ENCODE assay signal across 9 cellular contexts in genomic region chr9:109118802-109119438, GRCh38. TPM values are rescaled to one million over a fixed set of nuclear protein-coding genes. Genes with fewer than 3 reads are reported as not detected.
DNase-seq lines count a peak whose midpoint lies in the region; ATAC-seq, FAIRE-seq and TF ChIP-seq lines count a peak whose summit lies in the region.
"Had no signal": no experiment of that assay in that cellular context is flagged by ENCODE, and none has a peak within 500 bp of the region (broad histone marks: within the 10 kb centered on the region; RNA-seq: fewer than 3 reads in every experiment).

No MANE protein-coding gene starts in this region.

- no peaks in the 10 kb centered on the region for H3K27me3 Mint-ChIP-seq in CD14-positive monocyte (ENCODE audit: low read depth in 3 of 3)
- no peaks in the 10 kb centered on the region for H3K27me3 Mint-ChIP-seq in stimulated activated naive CD8-positive, alpha-beta T cell treated with anti-CD3 and anti-CD28 coated beads, Interleukin-15, amount 100 ng/mL, for 72 hours

- H3K4me3 Mint-ChIP-seq in CD14-positive monocyte: peak overlapping the region; percentile 87 to 89
- peak overlapping the region; percentile 91 to 94 for H3K4me3 Mint-ChIP-seq in stimulated activated naive CD8-positive, alpha-beta T cell treated with anti-CD3 and anti-CD28 coated beads, Interleukin-15, amount 100 ng/mL, for 72 hours

- H3K9me3 ChIP-seq in kidney (ENCODE audit: control insufficient read depth in 1 of 2, low read length in 2 of 2): no peaks in the 10 kb centered on the region

- TF ChIP-seq CTCF in CD14-positive monocyte (IDR thresholded peaks at IDR 0.05): no peak
- TF ChIP-seq CTCF in astrocyte of the cerebellum (IDR thresholded peaks at IDR 0.05; ENCODE audit: low read depth, low read length, missing control alignments): no peak
- TF ChIP-seq CTCF in kidney (IDR thresholded peaks at IDR 0.05; ENCODE audit: borderline replicate concordance, extremely low read depth, insufficient read depth): no peak

- H3K4me1 Mint-ChIP-seq in CD14-positive monocyte: peaks cover 59% of the 10 kb centered on the region
- peaks cover 56% of the 10 kb centered on the region for H3K4me1 Mint-ChIP-seq in stimulated activated naive CD8-positive, alpha-beta T cell treated with anti-CD3 and anti-CD28 coated beads, Interleukin-15, amount 100 ng/mL, for 72 hours

- intact Hi-C loops in CD14-positive monocyte (cut with micrococcal nuclease): loop anchor here in 1 of 2 donors (10.0 kb wide), 1 partner anchor 104 kb away; the partner anchor contains the start of gene CTNNAL1
- intact Hi-C loops in kidney (cut with DNase I): no loop called here

- no peak for DNase-seq in CD14-positive monocyte (ENCODE audit: low spot score)
- peak; percentile 26 for DNase-seq in KBM-7
- DNase-seq in astrocyte of the cerebellum (ENCODE audit: low read depth): no peak
- DNase-seq in kidney: peak; percentile 84
- DNase-seq in stimulated activated naive CD8-positive, alpha-beta T cell treated with anti-CD3 and anti-CD28 coated beads, Interleukin-15, amount 100 ng/mL, for 72 hours: no peak
- DNase-seq in T1000 (lab: John Stamatoyannopoulos, UW): no peak
- no peak for DNase-seq in foreskin melanocyte

- in situ Hi-C loops in KBM-7 (cut with MboI; ENCODE audit: low pct_unique_long_range_greater_than_20kb, low sequenced_read_pairs) (no loop called here), astrocyte of the cerebellum (cut with HindIII; ENCODE audit: low sequenced_read_pairs) (no loop called here)

- peaks cover 20 to 23% of the 10 kb centered on the region in 2 donors for H3K4me1 ChIP-seq in kidney (ENCODE audit: control insufficient read depth in 1 of 2, insufficient read depth in 1 of 2, low read depth in 1 of 2, low read length in 2 of 2)

- no peak for ATAC-seq in stimulated activated naive CD8-positive, alpha-beta T cell treated with anti-CD3 and anti-CD28 coated beads, Interleukin-15, amount 100 ng/mL, for 72 hours
- no peak for ATAC-seq in GM18870 (IDR thresholded peaks at IDR 0.05; ENCODE audit: unreplicated experiment)

- H3K9ac ChIP-seq in kidney (ENCODE audit: low read length in 2 of 2): peak overlapping the region; percentile 44 to 90

- H3K36me3 ChIP-seq in kidney (ENCODE audit: control insufficient read depth in 1 of 2, insufficient read depth in 2 of 2, low read length in 2 of 2): no peaks in the 10 kb centered on the region

- peak overlapping the region; percentile 81 to 92 for H3K27ac ChIP-seq in kidney (ENCODE audit: low read depth in 2 of 2, low read length in 2 of 2)

- no peak for FAIRE-seq in kidney (lab: Jason Lieb, UNC)

- H3K36me3 Mint-ChIP-seq in CD14-positive monocyte: peaks cover 4% of the 10 kb centered on the region in 2 donors

- H3K4me3 ChIP-seq in astrocyte of the cerebellum (ENCODE audit: low read depth, low read length) (peak overlapping the region; percentile 64), kidney (ENCODE audit: low read length in 2 of 2) (peak overlapping the region; percentile 89 to 91)

- peak overlapping the region; percentile 12 to 84 (median 65) for H3K27ac Mint-ChIP-seq in CD14-positive monocyte
- peak overlapping the region; percentile 88 to 95 for H3K27ac Mint-ChIP-seq in stimulated activated naive CD8-positive, alpha-beta T cell treated with anti-CD3 and anti-CD28 coated beads, Interleukin-15, amount 100 ng/mL, for 72 hours

- H3K9me3 Mint-ChIP-seq in CD14-positive monocyte: no peaks in the 10 kb centered on the region
- H3K9me3 Mint-ChIP-seq in stimulated activated naive CD8-positive, alpha-beta T cell treated with anti-CD3 and anti-CD28 coated beads, Interleukin-15, amount 100 ng/mL, for 72 hours: no peaks in the 10 kb centered on the region

RNA-seq across cellular contexts. Expression of gene TMEM245, which starts 0.8 kb away (rescaled TPM):
- polyA plus RNA-seq in CD14-positive monocyte: 10 to 100 TPM in 1 of 2 donors, 1 to 10 TPM in 1; 9.7 to 11.3 TPM
- 69.5 TPM for total RNA-seq in kidney
- 23.5 TPM for polyA plus RNA-seq in kidney (ENCODE audit: insufficient read depth, low read depth, low replicate concordance)

RNA-seq across cellular contexts. Expression of gene FRRS1L, which starts 48.1 kb away (rescaled TPM):
- not detected for polyA plus RNA-seq in CD14-positive monocyte
- total RNA-seq in kidney: not detected
- polyA plus RNA-seq in kidney (ENCODE audit: insufficient read depth, low read depth, low replicate concordance): 0.06 TPM
- total RNA-seq: NCI-H460 had no signal

Comparison
In these comparisons a context has a peak if more than half of its experiments do, and no peak if none do; other contexts are left out.
1. DNase-seq: peak in KBM-7 (single experiment) and kidney (single experiment); none in CD14-positive monocyte (single experiment), astrocyte of the cerebellum (single experiment), stimulated activated naive CD8-positive, alpha-beta T cell treated with anti-CD3 and anti-CD28 coated beads, Interleukin-15, amount 100 ng/mL, for 72 hours (0 of 2), T1000 (single experiment) and foreskin melanocyte (single experiment).